10 cellular contexts compared by ENCODE assay signal in genomic region chr3:32422943-32423342, GRCh38. TPM values are rescaled to one million over a fixed set of nuclear protein-coding genes. Genes with fewer than 3 reads are reported as not detected.
DNase-seq lines count a peak whose midpoint lies in the region; ATAC-seq and TF ChIP-seq lines count a peak whose summit lies in the region.
"Had no signal": no experiment of that assay in that cellular context is flagged by ENCODE, and none has a peak within 500 bp of the region (broad histone marks: within the 10 kb centered on the region; RNA-seq: fewer than 3 reads in every experiment).

No MANE protein-coding gene starts in this region.

- H3K27ac Mint-ChIP-seq in activated naive CD8-positive, alpha-beta T cell treated with anti-CD3 and anti-CD28 coated beads for 36 hours: peak overlapping the region; percentile 84
- H3K27ac Mint-ChIP-seq in mesothelial cell of epicardium: no peak overlapping the region

- TF ChIP-seq POLR2A in tibial nerve (IDR thresholded peaks at IDR 0.05): no peak

- peak overlapping the region; percentile 24 for H3K4me3 Mint-ChIP-seq in activated naive CD8-positive, alpha-beta T cell treated with anti-CD3 and anti-CD28 coated beads for 36 hours
- H3K4me3 Mint-ChIP-seq in mesothelial cell of epicardium: no peak overlapping the region

- H3K4ac ChIP-seq in trophoblast cell (ENCODE audit: low read depth, low read length): no peak overlapping the region

- no peaks in the 10 kb centered on the region for H3K27me3 Mint-ChIP-seq in activated naive CD8-positive, alpha-beta T cell treated with anti-CD3 and anti-CD28 coated beads for 36 hours
- no peaks in the 10 kb centered on the region for H3K27me3 Mint-ChIP-seq in mesothelial cell of epicardium (ENCODE audit: low read depth)

- H4K91ac ChIP-seq in trophoblast cell (ENCODE audit: low read depth, low read length): no peak overlapping the region

- no peak for TF ChIP-seq EP300 in tibial nerve (IDR thresholded peaks at IDR 0.05)

- no peak overlapping the region for H2AK5ac ChIP-seq in trophoblast cell (ENCODE audit: low read length)

- H3K36me3 ChIP-seq in MM.1S (replicated peaks; ENCODE audit: insufficient read depth, low read length): no peaks in the 10 kb centered on the region
- H3K36me3 ChIP-seq in trophoblast cell (ENCODE audit: control insufficient read depth in 1 of 2, insufficient read depth in 2 of 2, low read length in 2 of 2): no peaks in the 10 kb centered on the region
- no peaks in the 10 kb centered on the region for H3K36me3 ChIP-seq in tibial nerve

- no peak overlapping the region for H3K14ac ChIP-seq in trophoblast cell (ENCODE audit: low read length)

- H3K23ac ChIP-seq in trophoblast cell (ENCODE audit: low read length): no peak overlapping the region

- peaks cover 89% of the 10 kb centered on the region for H3K4me1 Mint-ChIP-seq in activated naive CD8-positive, alpha-beta T cell treated with anti-CD3 and anti-CD28 coated beads for 36 hours
- H3K4me1 Mint-ChIP-seq in mesothelial cell of epicardium: peaks cover 26% of the 10 kb centered on the region

- no peak overlapping the region for H2BK5ac ChIP-seq in trophoblast cell (ENCODE audit: low read depth, low read length, poor library complexity)

- H3K9me3 ChIP-seq in MM.1S (replicated peaks; ENCODE audit: insufficient read depth, low read length) (no peaks in the 10 kb centered on the region), trophoblast cell (ENCODE audit: insufficient read depth, low read depth, low read length) (no peaks in the 10 kb centered on the region), tibial nerve (no peaks in the 10 kb centered on the region)

- H3K4me1 ChIP-seq in MM.1S (ENCODE audit: low read length) (peaks cover 34% of the 10 kb centered on the region), trophoblast cell (ENCODE audit: control insufficient read depth in 1 of 2, insufficient read depth in 2 of 2, low read length in 2 of 2) (peaks cover 23 to 26% of the 10 kb centered on the region in 2 experiments), tibial nerve (peaks cover 0 to 55% (median 34%) of the 10 kb centered on the region in 4 donors)

- H3K9ac ChIP-seq in MM.1S (ENCODE audit: low read length) (peak overlapping the region; percentile 38), trophoblast cell (ENCODE audit: low read length) (no peak overlapping the region)

- WGBS in trophoblast cell (ENCODE audit: extremely low coverage, insufficient coverage, insufficient read length): no CpG with 5 or more reads among the region's 2 CpGs
- WGBS in tibial nerve, 2 donors: 76 to 89% methylated on average over 2 of the region's 2 CpGs

- H2BK120ac ChIP-seq in trophoblast cell (ENCODE audit: insufficient read depth, low read length, poor library complexity): no peak overlapping the region

- H3K27me3 ChIP-seq in MM.1S (replicated peaks; ENCODE audit: insufficient read depth, low read length) (no peaks in the 10 kb centered on the region), trophoblast cell (ENCODE audit: insufficient read depth, low read length) (no peaks in the 10 kb centered on the region), tibial nerve (no peaks in the 10 kb centered on the region)

- H4K20me1 ChIP-seq in MM.1S (ENCODE audit: insufficient read depth, low read length): no peaks in the 10 kb centered on the region

- H2AFZ ChIP-seq in MM.1S (ENCODE audit: low read length) (peak overlapping the region; percentile 32; the same call in 1 of the 2 replicates), trophoblast cell (ENCODE audit: insufficient read depth, low read length, poor library complexity) (no peak overlapping the region)

- peaks cover 29% of the 10 kb centered on the region for H3F3A ChIP-seq in MM.1S (ENCODE audit: insufficient read depth, low read length)

- DNase-seq in COLO668 (lab: John Stamatoyannopoulos, UW; ENCODE audit: unreplicated experiment) (peak; percentile 23), MM.1S (peak; percentile 53), trophoblast cell (no peak), tibial nerve (ENCODE audit: low spot score in 2 of 2) (no peak), mesothelial cell of epicardium (ENCODE audit: low spot score in 2 of 2, unreplicated experiment in 2 of 2) (no peak)
- no peak for DNase-seq in activated naive CD8-positive, alpha-beta T cell treated with anti-CD3 and anti-CD28 coated beads for 36 hours
- DNase-seq: NCI-H345 had no signal

- H3K27ac ChIP-seq in MM.1S (ENCODE audit: low read length) (peak overlapping the region; percentile 90), trophoblast cell (ENCODE audit: low read depth, low read length) (no peak overlapping the region), tibial nerve (peak overlapping the region in 1 of 4 donors; percentile 79)

- no peak overlapping the region for H4K8ac ChIP-seq in trophoblast cell (ENCODE audit: low read depth, low read length)

- H3K4me2 ChIP-seq in MM.1S (ENCODE audit: low read depth, low read length) (peak overlapping the region; percentile 58), trophoblast cell (ENCODE audit: low read length) (no peak overlapping the region)

- no peak for ATAC-seq in HG02870 (IDR thresholded peaks at IDR 0.05; ENCODE audit: unreplicated experiment)
- ATAC-seq in HG03565 (IDR thresholded peaks at IDR 0.05; ENCODE audit: unreplicated experiment): no peak
- ATAC-seq: K562 had no signal

- H2BK12ac ChIP-seq in trophoblast cell (ENCODE audit: low read length): peak overlapping the region; percentile 16

- no peaks in the 10 kb centered on the region for H3K9me2 ChIP-seq in MM.1S (replicated peaks; ENCODE audit: insufficient read depth, low read length)

- peaks cover 5% of the 10 kb centered on the region for H3K9me3 Mint-ChIP-seq in activated naive CD8-positive, alpha-beta T cell treated with anti-CD3 and anti-CD28 coated beads for 36 hours
- H3K9me3 Mint-ChIP-seq in mesothelial cell of epicardium: peaks cover 18% of the 10 kb centered on the region

- TF ChIP-seq CTCF in MM.1S (IDR thresholded peaks at IDR 0.05; ENCODE audit: low read length) (no peak), tibial nerve (IDR thresholded peaks at IDR 0.05) (no peak), mesothelial cell of epicardium (IDR thresholded peaks at IDR 0.05; ENCODE audit: unreplicated experiment) (no peak)

- H4K12ac ChIP-seq in trophoblast cell (ENCODE audit: low read depth, low read length): no peak overlapping the region

- peaks cover 10% of the 10 kb centered on the region for H3K79me1 ChIP-seq in trophoblast cell (ENCODE audit: low read length)

- H3K79me2 ChIP-seq in MM.1S (ENCODE audit: low read length) (no peaks in the 10 kb centered on the region), trophoblast cell (ENCODE audit: control insufficient read depth, insufficient read depth, low read length, poor library complexity) (peaks cover 7% of the 10 kb centered on the region)

- H3K36me3 Mint-ChIP-seq in activated naive CD8-positive, alpha-beta T cell treated with anti-CD3 and anti-CD28 coated beads for 36 hours: peaks cover 40% of the 10 kb centered on the region
- peaks cover 11% of the 10 kb centered on the region for H3K36me3 Mint-ChIP-seq in mesothelial cell of epicardium

- no peak overlapping the region for H3K18ac ChIP-seq in trophoblast cell (ENCODE audit: low read length)

- H3K4me3 ChIP-seq in MM.1S (ENCODE audit: low read length) (peak overlapping the region; percentile 24; the same call in 1 of the 2 replicates), trophoblast cell (ENCODE audit: low read depth, low read length) (no peak overlapping the region), tibial nerve (no peak overlapping the region)
- H3K4me3 ChIP-seq: K562 had no signal

RNA-seq across cellular contexts. Expression of gene CMTM7, which starts 31.3 kb away (rescaled TPM):
- 10 to 100 TPM; 39.2 to 39.8 TPM for total RNA-seq in activated naive CD8-positive, alpha-beta T cell treated with anti-CD3 and anti-CD28 coated beads for 36 hours
- polyA plus RNA-seq in trophoblast cell (2013): 16.7 and 18.6 TPM in 2 replicates
- total RNA-seq in tibial nerve (10 to 100 TPM; 10.4 to 47.4 (median 19.5) TPM), mesothelial cell of epicardium (14.2 to 18.0 TPM (median 16.6 TPM) in 3 replicates)

Comparison
In these comparisons a context has a peak if more than half of its experiments do, and no peak if none do; other contexts are left out.
1. DNase-seq: peak in COLO668 (single experiment) and MM.1S (single experiment); none in activated naive CD8-positive, alpha-beta T cell treated with anti-CD3 and anti-CD28 coated beads for 36 hours (single experiment), trophoblast cell (0 of 2), tibial nerve (0 of 2) and mesothelial cell of epicardium (0 of 2).